ENCODE assay signal across 8 cellular contexts in genomic region chr21:34669880-34670219, GRCh38. TPM values are rescaled to one million over a fixed set of nuclear protein-coding genes. Genes with fewer than 3 reads are reported as not detected.
DNase-seq lines count a peak whose midpoint lies in the region; ATAC-seq, FAIRE-seq and TF ChIP-seq lines count a peak whose summit lies in the region.
"Not testable (repeated sequence)": the region's sequence is repeated elsewhere in the genome, so short reads cannot be mapped to it uniquely, and the experiment has no call there.

No MANE protein-coding gene starts in this region.

- H3K27ac Mint-ChIP-seq in T-cell; activated naive CD8-positive, alpha-beta T cell treated with anti-CD3 and anti-CD28 coated beads, Interleukin-2, amount 50 U/mL, for 24 hours; endodermal cell: not testable (repeated sequence)
- peak overlapping the region in 1 of 10 donors; percentile 8 for H3K27ac Mint-ChIP-seq in naive thymus-derived CD8-positive, alpha-beta T cell

- H3K4me1 Mint-ChIP-seq in T-cell: peaks cover 13 to 16% (median 14%) of the 10 kb centered on the region in 3 donors
- H3K4me1 Mint-ChIP-seq in activated naive CD8-positive, alpha-beta T cell treated with anti-CD3 and anti-CD28 coated beads, Interleukin-2, amount 50 U/mL, for 24 hours; endodermal cell: not testable (repeated sequence)
- H3K4me1 Mint-ChIP-seq in naive thymus-derived CD8-positive, alpha-beta T cell: peaks cover 12 to 23% (median 12%) of the 10 kb centered on the region in 4 donors

- H3K27me3 ChIP-seq in endodermal cell (ENCODE audit: control insufficient read depth, insufficient read depth, low read length, poor library complexity, severe bottlenecking) (peaks cover 81% of the 10 kb centered on the region), small intestine (ENCODE audit: control insufficient read depth in 2 of 2, insufficient read depth in 2 of 2, low read length in 2 of 2) (peaks cover 7 to 22% of the 10 kb centered on the region in 2 donors)

- H3K4me3 Mint-ChIP-seq in T-cell (peak overlapping the region in 2 of 3 donors; percentile 43 to 73), endodermal cell (peak overlapping the region; percentile 62)
- peak overlapping the region; percentile 49 for H3K4me3 Mint-ChIP-seq in activated naive CD8-positive, alpha-beta T cell treated with anti-CD3 and anti-CD28 coated beads, Interleukin-2, amount 50 U/mL, for 24 hours
- H3K4me3 Mint-ChIP-seq in naive thymus-derived CD8-positive, alpha-beta T cell: peak overlapping the region in 9 of 10 donors; percentile 36 to 86 (median 73)

- not testable (repeated sequence) for H3K9me3 Mint-ChIP-seq in T-cell; activated naive CD8-positive, alpha-beta T cell treated with anti-CD3 and anti-CD28 coated beads, Interleukin-2, amount 50 U/mL, for 24 hours; endodermal cell; naive thymus-derived CD8-positive, alpha-beta T cell

- H3K36me3 ChIP-seq in endodermal cell (ENCODE audit: control insufficient read depth, insufficient read depth, low read length); small intestine (ENCODE audit: control insufficient read depth in 2 of 2, insufficient read depth in 2 of 2, low read length in 2 of 2); urinary bladder (ENCODE audit: insufficient read depth): not testable (repeated sequence)

- not testable (repeated sequence) for TF ChIP-seq CTCF in GM12865 (IDR thresholded peaks at IDR 0.05; ENCODE audit: insufficient read depth, low read depth, low read length, missing control alignments); endodermal cell (conservative IDR thresholded peaks at IDR 0.05)

- H3K27ac ChIP-seq in endodermal cell (ENCODE audit: low read depth, low read length); small intestine (ENCODE audit: low read depth in 1 of 2, low read length in 1 of 2): not testable (repeated sequence)
- peak overlapping the region; percentile 56 for H3K27ac ChIP-seq in urinary bladder (ENCODE audit: low read depth)

- POLR2A ChIA-PET in T-cell (lab: Charles Lee); naive thymus-derived CD8-positive, alpha-beta T cell (lab: Charles Lee): not testable (repeated sequence)

- not testable (repeated sequence) for FAIRE-seq in small intestine (lab: Jason Lieb, UNC)

- CTCF ChIA-PET in T-cell (lab: Charles Lee): not testable (repeated sequence)

- H3K4me3 ChIP-seq in GM12865 (ENCODE audit: low read depth, low read length) (peak overlapping the region; percentile 82), endodermal cell (ENCODE audit: low read length) (peak overlapping the region; percentile 73), iPS-11a (ENCODE audit: low read depth, low read length) (peak overlapping the region; percentile 34), small intestine (ENCODE audit: low read depth in 1 of 2, low read length in 2 of 2) (peak overlapping the region; percentile 52 to 57), urinary bladder (ENCODE audit: low read depth, low read length) (peak overlapping the region; percentile 34)

- WGBS in endodermal cell (ENCODE audit: insufficient coverage in 1 of 2, insufficient read length in 1 of 2), 2 experiments: 0 to 1% methylated on average over 4 to 46 of the region's 46 CpGs
- WGBS in small intestine, 3 donors: 2 to 8% (median 2%) methylated on average over 17 to 46 of the region's 46 CpGs
- under 1% methylated on average over 46 of the region's 46 CpGs for WGBS in urinary bladder

- not testable (repeated sequence) for H3K36me3 Mint-ChIP-seq in T-cell; activated naive CD8-positive, alpha-beta T cell treated with anti-CD3 and anti-CD28 coated beads, Interleukin-2, amount 50 U/mL, for 24 hours (ENCODE audit: low read depth); endodermal cell (ENCODE audit: low read depth); naive thymus-derived CD8-positive, alpha-beta T cell

- not testable (repeated sequence) for ATAC-seq in T-cell (replicated peaks in 1 of 4); activated naive CD8-positive, alpha-beta T cell treated with anti-CD3 and anti-CD28 coated beads, Interleukin-2, amount 50 U/mL, for 24 hours; naive thymus-derived CD8-positive, alpha-beta T cell

- H3K9me3 ChIP-seq in endodermal cell (ENCODE audit: control insufficient read depth, low read length); small intestine (ENCODE audit: control insufficient read depth, low read depth): not testable (repeated sequence)

- H3K4me1 ChIP-seq in endodermal cell (ENCODE audit: control insufficient read depth, insufficient read depth, low read length); small intestine (ENCODE audit: control insufficient read depth in 2 of 2, insufficient read depth in 1 of 2, low read depth in 1 of 2, low read length in 1 of 2); urinary bladder (ENCODE audit: insufficient read depth): not testable (repeated sequence)

- peaks cover 49 to 51% of the 10 kb centered on the region in 2 donors for H3K27me3 Mint-ChIP-seq in T-cell
- H3K27me3 Mint-ChIP-seq in activated naive CD8-positive, alpha-beta T cell treated with anti-CD3 and anti-CD28 coated beads, Interleukin-2, amount 50 U/mL, for 24 hours: peaks cover 62% of the 10 kb centered on the region
- H3K27me3 Mint-ChIP-seq in endodermal cell (ENCODE audit: insufficient read depth): peaks cover 78% of the 10 kb centered on the region
- H3K27me3 Mint-ChIP-seq in naive thymus-derived CD8-positive, alpha-beta T cell: peaks cover 12 to 56% (median 53%) of the 10 kb centered on the region in 5 donors

- DNase-seq in GM12865 (ENCODE audit: low read depth); T-cell; activated naive CD8-positive, alpha-beta T cell treated with anti-CD3 and anti-CD28 coated beads, Interleukin-2, amount 50 U/mL, for 24 hours; endodermal cell; small intestine: not testable (repeated sequence)
- peak in 1 of 10 donors; percentile 8 for DNase-seq in naive thymus-derived CD8-positive, alpha-beta T cell

- not testable (repeated sequence) for H3K9ac ChIP-seq in endodermal cell (ENCODE audit: extremely low read depth, low read length, poor library complexity, severe bottlenecking)

RNA-seq across cellular contexts. Expression of gene CLIC6, which starts 1.1 kb away (rescaled TPM):
- total RNA-seq in T-cell (under 1 TPM; 0.10 to 0.98 (median 0.46) TPM), endodermal cell (1 to 10 TPM; 1.7 to 2.4 TPM), urinary bladder (17.2 TPM)
- 1.1 TPM for polyA plus RNA-seq in endodermal cell (2013, experiment 1 of 2)
- polyA plus RNA-seq in endodermal cell (2013, experiment 2 of 2): 1.2 TPM
- under 1 TPM; 0.44 TPM for total RNA-seq in naive thymus-derived CD8-positive, alpha-beta T cell
- under 1 TPM in 2 of 3 donors, not detected in 1; 0.09 to 0.21 TPM for polyA plus RNA-seq in naive thymus-derived CD8-positive, alpha-beta T cell
- polyA plus RNA-seq in small intestine (1 to 10 TPM in 1 of 3 donors, under 1 TPM in 2; 0.22 to 3.2 (median 0.81) TPM), urinary bladder (4.6 TPM)

RNA-seq across cellular contexts. Expression of gene RCAN1, which starts 54.9 kb away (rescaled TPM):
- 1 to 10 TPM; 5.2 to 8.2 (median 5.8) TPM for total RNA-seq in T-cell
- 1 to 10 TPM; 6.1 to 6.7 TPM for total RNA-seq in endodermal cell
- 10.5 TPM for polyA plus RNA-seq in endodermal cell (2013, experiment 1 of 2)
- polyA plus RNA-seq in endodermal cell (2013, experiment 2 of 2): 10.7 TPM
- total RNA-seq in naive thymus-derived CD8-positive, alpha-beta T cell: 1 to 10 TPM; 6.8 to 7.5 TPM
- 10 to 100 TPM; 11.1 to 15.9 (median 13.2) TPM for polyA plus RNA-seq in naive thymus-derived CD8-positive, alpha-beta T cell
- 10 to 100 TPM; 23.6 to 38.9 (median 31.6) TPM for polyA plus RNA-seq in small intestine
- total RNA-seq in urinary bladder: 27.4 TPM
- polyA plus RNA-seq in urinary bladder: 26.6 TPM
